Comparison of ENCODE assay signal across 34 cellular contexts in the genomic region with DNA sequence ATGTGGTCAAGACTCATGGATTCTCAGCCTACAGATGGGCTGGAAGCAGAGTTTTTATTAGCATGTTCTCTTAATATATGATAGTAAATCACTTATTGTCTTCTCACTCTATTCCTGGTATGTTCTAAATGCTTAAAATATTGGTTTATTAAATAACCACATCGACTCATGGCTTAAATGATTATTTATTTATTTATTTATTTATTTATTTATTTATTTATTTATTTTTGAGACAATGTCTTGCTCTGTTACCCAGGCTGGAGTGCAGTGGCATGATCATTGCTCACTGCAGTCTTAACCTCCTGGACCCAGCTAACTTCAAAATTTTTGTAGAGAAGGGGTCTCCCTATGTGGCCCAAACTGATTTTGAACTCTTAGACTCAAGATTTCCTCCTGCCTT.
"Had no signal": no experiment of that assay in that cellular context is flagged by ENCODE, and none has a peak within 500 bp of the region (broad histone marks: within the 10 kb centered on the region; RNA-seq: fewer than 3 reads in every experiment).

No MANE protein-coding gene starts in this region.

- DNase-seq: Karpas-422, Kasumi-1, MG63, MM.1S, MV-4-11, NCI-H1048, NCI-H1092, NCI-H1092 treated with DMSO at 0.1 percent for 48 hours, NCI-H1105, NCI-H1105 treated with DMSO at 0.1 percent for 48 hours, NCI-H1417, NCI-H1417 treated with DMSO at 0.1 percent for 48 hours, NCI-H1436, NCI-H1436 treated with DMSO at 0.1 percent for 48 hours, NCI-H146, NCI-H1694, NCI-H1694 treated with DMSO at 0.1 percent for 48 hours, NCI-H187, NCI-H187 treated with DMSO at 0.1 percent for 48 hours, NCI-H1930, NCI-H2029, NCI-H2029 treated with DMSO at 0.1 percent for 48 hours, NCI-H2081, NCI-H2107, NCI-H2171, NCI-H2171 treated with DMSO at 0.1 percent for 48 hours, NCI-H2227 treated with DMSO at 0.1 percent for 48 hours, NCI-H226, NCI-H345, NCI-H446, NCI-H446 treated with DMSO at 0.1 percent for 48 hours, NCI-H510A, NCI-H510A treated with DMSO at 0.1 percent for 48 hours, NCI-H524 had no signal

- H3K36me3 ChIP-seq: MG63 had no signal

- H3K4me3 ChIP-seq: MG63 had no signal

- H3K27me3 ChIP-seq: MG63 had no signal

- H3K9me3 ChIP-seq: MG63 had no signal
